Comparison of ENCODE assay signal across 1 cellular context in genomic region chr3:193742628-193743027, GRCh38.
TF ChIP-seq lines count a peak whose summit lies in the region.

No MANE protein-coding gene starts in this region.

TF ChIP-seq in GM23338, 12 proteins besides CTCF, POLR2A, EP300 and RAD21 (continued from another document):
- TF ChIP-seq ZNF462 (CRISPR knock-in tag; IDR thresholded peaks at IDR 0.05): no peak
- no peak for TF ChIP-seq ZNF114 (CRISPR knock-in tag; IDR thresholded peaks at IDR 0.05)
- no peak for TF ChIP-seq EZH2 (IDR thresholded peaks at IDR 0.05; ENCODE audit: low read depth, unreplicated experiment)
- no peak for TF ChIP-seq JUNB (IDR thresholded peaks at IDR 0.05; ENCODE audit: unreplicated experiment)
- TF ChIP-seq STAT1 (IDR thresholded peaks at IDR 0.05; ENCODE audit: unreplicated experiment): no peak
- no peak for TF ChIP-seq NANOG (IDR thresholded peaks at IDR 0.05; ENCODE audit: borderline replicate concordance)
- no peak for TF ChIP-seq CREB1 (CRISPR knock-in tag; IDR thresholded peaks at IDR 0.05; ENCODE audit: low read depth)
- no peak for TF ChIP-seq ETS1 (IDR thresholded peaks at IDR 0.05)
- no peak for TF ChIP-seq ZNF331 (CRISPR knock-in tag; IDR thresholded peaks at IDR 0.05; ENCODE audit: low read depth)
